Comparison of ENCODE assay signal across 21 cellular contexts in the genomic region with DNA sequence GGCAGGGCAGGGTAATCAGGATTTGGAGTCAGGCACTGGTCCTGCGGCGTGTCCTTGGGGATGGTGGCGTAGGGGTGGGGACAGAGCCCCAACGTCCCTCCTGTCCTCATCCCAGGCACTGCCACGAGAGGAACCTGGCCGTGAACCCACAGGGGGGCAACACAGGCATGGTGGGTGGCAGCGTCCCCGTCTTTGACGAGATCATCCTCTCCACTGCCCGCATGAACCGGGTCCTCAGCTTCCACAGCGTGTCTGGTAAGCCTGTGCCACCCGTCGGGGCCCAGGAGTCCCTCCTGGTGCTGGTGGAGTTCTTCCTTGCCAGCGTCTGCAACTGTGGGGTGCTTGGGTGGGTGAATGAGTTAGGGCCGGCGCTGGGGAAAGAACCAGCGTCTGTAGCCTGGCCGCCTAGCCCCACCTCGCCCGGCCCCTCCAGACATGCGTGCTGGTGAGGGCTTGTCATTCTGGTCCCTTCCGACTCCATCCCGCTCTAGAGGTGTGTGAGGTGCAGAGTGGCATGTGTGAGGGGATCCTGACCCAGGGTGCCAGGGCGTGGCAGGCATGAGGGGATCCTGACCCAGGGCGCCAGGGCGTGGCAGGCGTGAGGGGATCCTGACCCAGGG. TPM values are rescaled to one million over a fixed set of nuclear protein-coding genes. Genes with fewer than 3 reads are reported as not detected.
DNase-seq lines count a peak whose midpoint lies in the region; ATAC-seq, FAIRE-seq and TF ChIP-seq lines count a peak whose summit lies in the region.
"Had no signal": no experiment of that assay in that cellular context is flagged by ENCODE, and none has a peak within 500 bp of the region (broad histone marks: within the 10 kb centered on the region; RNA-seq: fewer than 3 reads in every experiment).

No MANE protein-coding gene starts in this region.

- H2AFZ ChIP-seq in HepG2 (ENCODE audit: low read length) = no peak overlapping the region
- H2AFZ ChIP-seq: GM23338 had no signal

- H3K9ac ChIP-seq in HepG2 (ENCODE audit: insufficient read depth, low read depth, low read length) = no peak overlapping the region

- H3K27ac ChIP-seq in HepG2 (ENCODE audit: extremely low read length, insufficient read depth, low read length) = no peak overlapping the region
- no peak overlapping the region for H3K27ac ChIP-seq in right lobe of liver
- H3K27ac ChIP-seq: C4-2B had no signal

- H3K4me3 Mint-ChIP-seq in T-helper 17 cell (no peak overlapping the region), osteocyte (ENCODE audit: unreplicated experiment) (no peak overlapping the region)
- H3K4me3 Mint-ChIP-seq: CD4-positive, alpha-beta memory T cell; GM23338; HFFc6 had no signal

- TF ChIP-seq EP300 in HepG2 (IDR thresholded peaks at IDR 0.05; ENCODE audit: low read depth in 2 of 2, low read length in 2 of 2) (no peak), HepG2 (CRISPR knock-in tag; IDR thresholded peaks at IDR 0.05; ENCODE audit: borderline replicate concordance) (no peak)

- POLR2A ChIA-PET in HepG2 (lab: Yijun Ruan, JAX) = interaction anchor here (0.7 kb wide), 1 partner anchor 67 kb away, joined by 3 read pairs; a partner anchor contains a TSS

- no peaks in the 10 kb centered on the region; a peak in 1 of 5 replicates for H3K27me3 ChIP-seq in HepG2 (ENCODE audit: control insufficient read depth in 1 of 2, insufficient read depth in 2 of 2, low read length in 2 of 2)
- H3K27me3 ChIP-seq in right lobe of liver = no peaks in the 10 kb centered on the region

- H3K36me3 Mint-ChIP-seq in T-helper 17 cell (ENCODE audit: low read depth) (peaks cover 8% of the 10 kb centered on the region), osteocyte (ENCODE audit: unreplicated experiment) (peaks cover 28% of the 10 kb centered on the region)

- H3K4me1 Mint-ChIP-seq in T-helper 17 cell = peaks cover 19% of the 10 kb centered on the region
- H3K4me1 Mint-ChIP-seq in osteocyte (ENCODE audit: unreplicated experiment) = peaks cover 6% of the 10 kb centered on the region
- H3K4me1 Mint-ChIP-seq: GM23338 had no signal

- H3K4me1 ChIP-seq in HepG2 (ENCODE audit: insufficient read depth, low read length) = peaks cover 27% of the 10 kb centered on the region
- peaks cover 0 to 23% (median under 1%) of the 10 kb centered on the region in 4 donors for H3K4me1 ChIP-seq in right lobe of liver

- ATAC-seq in HepG2 = no peak
- ATAC-seq in right lobe of liver = no peak
- ATAC-seq in T-helper 17 cell = no peak
- ATAC-seq in GM19455 (IDR thresholded peaks at IDR 0.05; ENCODE audit: unreplicated experiment) = no peak
- ATAC-seq: GM23338 had no signal

- FAIRE-seq in HepG2 (lab: Jason Lieb, UNC) = no peak
- FAIRE-seq: GM12892, GM18507, H54 had no signal

- H3K27ac Mint-ChIP-seq in T-helper 17 cell (peak overlapping the region; percentile 4), osteocyte (ENCODE audit: unreplicated experiment) (no peak overlapping the region)
- H3K27ac Mint-ChIP-seq: CD4-positive, alpha-beta memory T cell; GM23338; HFFc6 had no signal

- H4K20me1 ChIP-seq in HepG2 (ENCODE audit: insufficient read depth, low read length) = no peaks in the 10 kb centered on the region

- H3K9me3 ChIP-seq in HepG2 (ENCODE audit: low read length) (no peaks in the 10 kb centered on the region), right lobe of liver (no peaks in the 10 kb centered on the region), T-helper 17 cell (ENCODE audit: control insufficient read depth, low read length, poor library complexity, severe bottlenecking) (no peaks in the 10 kb centered on the region)

- TF ChIP-seq CTCF in HepG2 (CRISPR knock-in tag; IDR thresholded peaks at IDR 0.05) = no peak
- no peak for TF ChIP-seq CTCF in right lobe of liver (IDR thresholded peaks at IDR 0.05)
- TF ChIP-seq CTCF in osteocyte (IDR thresholded peaks at IDR 0.05) = no peak

- DNase-seq in HepG2 (ENCODE audit: low spot score) = no peak
- DNase-seq in right lobe of liver = no peak
- no peak for DNase-seq in T-helper 17 cell
- peak; percentile 80 for DNase-seq in osteocyte (ENCODE audit: extremely low spot score, unreplicated experiment)
- DNase-seq in NCI-H2171 treated with DMSO at 0.1 percent for 48 hours (lab: John Stamatoyannopoulos, UW) = no peak
- no peak for DNase-seq in stimulated activated CD4-positive, alpha-beta T cell treated with anti-CD3 and anti-CD28 coated beads, Interleukin-12 subunit alpha, Interleukin-12 subunit beta, amount 100 ng/mL, for 4 hours
- DNase-seq: 8988T, DMS153, DMS79, GDM1, HCEC 1CT, HFFc6 had no signal

- no peak overlapping the region for H3K4me2 ChIP-seq in HepG2 (ENCODE audit: low read depth, low read length)
- H3K4me2 ChIP-seq: GM23338 had no signal

- H3K4me3 ChIP-seq in HepG2 (replicated peaks in 1 of 3; ENCODE audit: insufficient read depth in 1 of 3, low read depth in 2 of 3, low read length in 3 of 3) (no peak overlapping the region), right lobe of liver (no peak overlapping the region)
- H3K4me3 ChIP-seq: GM23338 had no signal

- H3K36me3 ChIP-seq in HepG2 (replicated peaks in 1 of 2; ENCODE audit: control insufficient read depth in 1 of 2, insufficient read depth in 2 of 2, low read length in 2 of 2) = peaks cover 10 to 30% of the 10 kb centered on the region in 2 experiments; a peak in 4 of 5 replicates
- H3K36me3 ChIP-seq in right lobe of liver = peaks cover 0 to 17% (median 0%) of the 10 kb centered on the region in 4 donors

- in situ Hi-C loops in HepG2 (cut with HindIII; ENCODE audit: extremely low pct_ligation_motif_present, low pct_unique_long_range_greater_than_20kb) = no loop called here

- CTCF ChIA-PET in HepG2 (lab: Yijun Ruan, JAX; ENCODE audit: low intra/inter-chr PET ratio, low total read pairs) = no interaction called here

- H3K27me3 Mint-ChIP-seq in T-helper 17 cell (no peaks in the 10 kb centered on the region), osteocyte (ENCODE audit: unreplicated experiment) (no peaks in the 10 kb centered on the region)
- H3K27me3 Mint-ChIP-seq: CD4-positive, alpha-beta memory T cell had no signal

- no peak for TF ChIP-seq RAD21 in HepG2 (CRISPR knock-in tag; IDR thresholded peaks at IDR 0.05)

- H3K9me3 Mint-ChIP-seq in osteocyte (ENCODE audit: unreplicated experiment) = peaks cover 8% of the 10 kb centered on the region
- H3K9me3 Mint-ChIP-seq: GM23338 had no signal

- no peaks in the 10 kb centered on the region for H3K79me2 ChIP-seq in HepG2 (ENCODE audit: insufficient read depth, low read length)

- WGBS in HepG2 (ENCODE audit: low lambda C conversion rate) = 96% methylated on average over 26 of the region's 28 CpGs
- WGBS in right lobe of liver (ENCODE audit: insufficient coverage, low coverage, low lambda C conversion rate, missing lambda C conversion rate) = 80% methylated on average over 1 of the region's 28 CpGs

- BruUV-seq in HepG2 (replicated peaks; lab: Mats Ljungman, UMichigan) = no TSS peak

- intact Hi-C loops in HepG2 (cut with micrococcal nuclease; ENCODE audit: unreplicated experiment) = no loop called here
- intact Hi-C loops in right lobe of liver (cut with DNase I) = no loop called here

- TF ChIP-seq POLR2A in HepG2 (IDR thresholded peaks at IDR 0.05; ENCODE audit: insufficient read depth in 1 of 2, low read depth in 2 of 2, low read length in 2 of 2) (no peak), right lobe of liver (IDR thresholded peaks at IDR 0.05) (no peak)

RNA-seq across cellular contexts. Expression of a gene that starts 8.0 kb away (rescaled TPM):
- total RNA-seq in HepG2 (2016; rRNA removed; fragmentation: Illumina TruSeq; extraction: Trizol) (10.2 and 20.3 TPM in 2 replicates), right lobe of liver (10 to 100 TPM; 18.9 to 38.6 (median 25.9) TPM), T-helper 17 cell (10 to 100 TPM; 28.0 to 32.6 TPM), osteocyte (32.5 and 36.8 TPM in 2 replicates)
- total RNA-seq in HepG2 (2016; cell fraction: cytosol; rRNA removed; fragmentation: Illumina TruSeq; extraction: Trizol; ENCODE audit: low read depth) = 5.4 and 6.4 TPM in 2 replicates
- 9.1 and 22.3 TPM in 2 replicates for total RNA-seq in HepG2 (2016; cell fraction: insoluble cytoplasmic fraction; rRNA removed; fragmentation: Illumina TruSeq; extraction: Trizol)
- 6.5 and 7.3 TPM in 2 replicates for total RNA-seq in HepG2 (2016; cell fraction: membrane; rRNA removed; fragmentation: Illumina TruSeq; extraction: Trizol)
- total RNA-seq in HepG2 (2016; cell fraction: nucleus; rRNA removed; fragmentation: Illumina TruSeq; extraction: Trizol) = 18.0 and 21.4 TPM in 2 replicates
- polyA plus RNA-seq in HepG2 (2011; rRNA removed) = 19.2 and 20.5 TPM in 2 replicates
- 6.4 and 12.2 TPM in 2 replicates for polyA plus RNA-seq in HepG2 (2011; cell fraction: cytosol; rRNA removed)
- polyA plus RNA-seq in HepG2 (2011; cell fraction: nucleus; rRNA removed) = 166 and 260 TPM in 2 replicates
- 16.1 and 26.4 TPM in 2 replicates for polyA plus RNA-seq in HepG2 (2012)
- polyA plus RNA-seq in HepG2 (2016; cell fraction: cytosol; fragmentation: Illumina TruSeq; extraction: Trizol; ENCODE audit: low read depth) = 1.4 and 1.5 TPM in 2 replicates
- 7.6 and 10.2 TPM in 2 replicates for polyA plus RNA-seq in HepG2 (2016; cell fraction: insoluble cytoplasmic fraction; fragmentation: Illumina TruSeq; extraction: Trizol; ENCODE audit: low read depth)
- 3.0 and 3.4 TPM in 2 replicates for polyA plus RNA-seq in HepG2 (2016; cell fraction: membrane; fragmentation: Illumina TruSeq; extraction: Trizol; ENCODE audit: low read depth)
- 52.5 and 55.5 TPM in 2 replicates for polyA plus RNA-seq in HepG2 (2016; cell fraction: nucleus; fragmentation: Illumina TruSeq; extraction: Trizol; ENCODE audit: insufficient read depth, low read depth)
- 12.2 and 16.0 TPM in 2 replicates for polyA minus RNA-seq in HepG2 (2011; rRNA and poly(A)+ RNA removed; ENCODE audit: low replicate concordance)
- polyA minus RNA-seq in HepG2 (2011; cell fraction: cytosol; rRNA and poly(A)+ RNA removed) = 6.7 and 8.6 TPM in 2 replicates
- polyA minus RNA-seq in HepG2 (2011; cell fraction: nucleus; rRNA and poly(A)+ RNA removed) = 21.5 and 26.5 TPM in 2 replicates

RNA-seq across cellular contexts. Expression of a gene that starts 34.2 kb away (rescaled TPM):
- 0.20 and 0.72 TPM in 2 replicates for total RNA-seq in HepG2 (2016; rRNA removed; fragmentation: Illumina TruSeq; extraction: Trizol)
- 0.30 TPM in 1 of 2 replicates, not detected in the other for total RNA-seq in HepG2 (2016; cell fraction: cytosol; rRNA removed; fragmentation: Illumina TruSeq; extraction: Trizol; ENCODE audit: low read depth)
- total RNA-seq in HepG2 (2016; cell fraction: insoluble cytoplasmic fraction; rRNA removed; fragmentation: Illumina TruSeq; extraction: Trizol) = 0.32 and 0.36 TPM in 2 replicates
- total RNA-seq in HepG2 (2016; cell fraction: membrane; rRNA removed; fragmentation: Illumina TruSeq; extraction: Trizol) = 0.34 and 0.52 TPM in 2 replicates
- 0.72 and 0.75 TPM in 2 replicates for total RNA-seq in HepG2 (2016; cell fraction: nucleus; rRNA removed; fragmentation: Illumina TruSeq; extraction: Trizol)
- 0.17 and 0.30 TPM in 2 replicates for polyA plus RNA-seq in HepG2 (2011; rRNA removed)
- 0.14 and 0.27 TPM in 2 replicates for polyA plus RNA-seq in HepG2 (2011; cell fraction: cytosol; rRNA removed)
- polyA plus RNA-seq in HepG2 (2011; cell fraction: nucleus; rRNA removed) = 4.0 and 5.9 TPM in 2 replicates
- polyA plus RNA-seq in HepG2 (2012) = 0.87 and 1.1 TPM in 2 replicates
- polyA plus RNA-seq in HepG2 (2016; cell fraction: cytosol; fragmentation: Illumina TruSeq; extraction: Trizol; ENCODE audit: low read depth) = 0.07 TPM in 1 of 2 replicates, not detected in the other
- 0.29 and 0.79 TPM in 2 replicates for polyA plus RNA-seq in HepG2 (2016; cell fraction: insoluble cytoplasmic fraction; fragmentation: Illumina TruSeq; extraction: Trizol; ENCODE audit: low read depth)
- polyA plus RNA-seq in HepG2 (2016; cell fraction: membrane; fragmentation: Illumina TruSeq; extraction: Trizol; ENCODE audit: low read depth) = 0.31 and 0.40 TPM in 2 replicates
- polyA plus RNA-seq in HepG2 (2016; cell fraction: nucleus; fragmentation: Illumina TruSeq; extraction: Trizol; ENCODE audit: insufficient read depth, low read depth) = 2.5 and 3.4 TPM in 2 replicates
- polyA minus RNA-seq in HepG2 (2011; rRNA and poly(A)+ RNA removed; ENCODE audit: low replicate concordance) = 2.6 TPM in 1 of 2 replicates, not detected in the other
- 1.1 and 1.4 TPM in 2 replicates for polyA minus RNA-seq in HepG2 (2011; cell fraction: cytosol; rRNA and poly(A)+ RNA removed)
- polyA minus RNA-seq in HepG2 (2011; cell fraction: nucleus; rRNA and poly(A)+ RNA removed) = 1.9 and 2.1 TPM in 2 replicates
- total RNA-seq in right lobe of liver = under 1 TPM in 3 of 6 experiments, not detected in 3; 0.53 to 0.83 (median 0.70) TPM
- 1 to 10 TPM; 2.2 to 2.4 TPM for total RNA-seq in T-helper 17 cell
- 0.48 TPM in 1 of 2 replicates, not detected in the other for total RNA-seq in osteocyte
- total RNA-seq: Daoy had no signal
- polyA plus RNA-seq: AG04450 had no signal

RNA-seq across cellular contexts. Expression of a gene that starts 40.6 kb away (rescaled TPM):
- total RNA-seq in HepG2 (2016; rRNA removed; fragmentation: Illumina TruSeq; extraction: Trizol) (56.7 and 61.9 TPM in 2 replicates), right lobe of liver (10 to 100 TPM in 5 of 6 experiments, 1 to 10 TPM in 1; 8.2 to 20.3 (median 13.0) TPM), T-helper 17 cell (10 to 100 TPM; 50.2 to 60.8 TPM), osteocyte (29.4 and 32.0 TPM in 2 replicates)
- 33.4 and 40.8 TPM in 2 replicates for total RNA-seq in HepG2 (2016; cell fraction: cytosol; rRNA removed; fragmentation: Illumina TruSeq; extraction: Trizol; ENCODE audit: low read depth)
- 56.8 and 63.9 TPM in 2 replicates for total RNA-seq in HepG2 (2016; cell fraction: insoluble cytoplasmic fraction; rRNA removed; fragmentation: Illumina TruSeq; extraction: Trizol)
- 47.0 and 50.8 TPM in 2 replicates for total RNA-seq in HepG2 (2016; cell fraction: membrane; rRNA removed; fragmentation: Illumina TruSeq; extraction: Trizol)
- 51.6 and 62.1 TPM in 2 replicates for total RNA-seq in HepG2 (2016; cell fraction: nucleus; rRNA removed; fragmentation: Illumina TruSeq; extraction: Trizol)
- 71.9 and 86.9 TPM in 2 replicates for polyA plus RNA-seq in HepG2 (2011; rRNA removed)
- 79.8 and 81.8 TPM in 2 replicates for polyA plus RNA-seq in HepG2 (2011; cell fraction: cytosol; rRNA removed)
- polyA plus RNA-seq in HepG2 (2011; cell fraction: nucleus; rRNA removed) = 137 and 149 TPM in 2 replicates
- 47.2 and 55.2 TPM in 2 replicates for polyA plus RNA-seq in HepG2 (2012)
- polyA plus RNA-seq in HepG2 (2016; cell fraction: cytosol; fragmentation: Illumina TruSeq; extraction: Trizol; ENCODE audit: low read depth) = 25.6 and 28.6 TPM in 2 replicates
- polyA plus RNA-seq in HepG2 (2016; cell fraction: insoluble cytoplasmic fraction; fragmentation: Illumina TruSeq; extraction: Trizol; ENCODE audit: low read depth) = 56.0 and 56.2 TPM in 2 replicates
- polyA plus RNA-seq in HepG2 (2016; cell fraction: membrane; fragmentation: Illumina TruSeq; extraction: Trizol; ENCODE audit: low read depth) = 51.0 and 51.1 TPM in 2 replicates
- 128 and 130 TPM in 2 replicates for polyA plus RNA-seq in HepG2 (2016; cell fraction: nucleus; fragmentation: Illumina TruSeq; extraction: Trizol; ENCODE audit: insufficient read depth, low read depth)
- 31.8 and 64.1 TPM in 2 replicates for polyA minus RNA-seq in HepG2 (2011; rRNA and poly(A)+ RNA removed; ENCODE audit: low replicate concordance)
- polyA minus RNA-seq in HepG2 (2011; cell fraction: cytosol; rRNA and poly(A)+ RNA removed) = 18.9 and 34.5 TPM in 2 replicates
- 55.4 and 70.4 TPM in 2 replicates for polyA minus RNA-seq in HepG2 (2011; cell fraction: nucleus; rRNA and poly(A)+ RNA removed)

RNA-seq across cellular contexts. Expression of a gene that starts 55.8 kb away (rescaled TPM):
- total RNA-seq in HepG2 (2016; rRNA removed; fragmentation: Illumina TruSeq; extraction: Trizol) = 124 and 134 TPM in 2 replicates
- 63.0 and 77.3 TPM in 2 replicates for total RNA-seq in HepG2 (2016; cell fraction: cytosol; rRNA removed; fragmentation: Illumina TruSeq; extraction: Trizol; ENCODE audit: low read depth)
- total RNA-seq in HepG2 (2016; cell fraction: insoluble cytoplasmic fraction; rRNA removed; fragmentation: Illumina TruSeq; extraction: Trizol) = 125 and 130 TPM in 2 replicates
- total RNA-seq in HepG2 (2016; cell fraction: membrane; rRNA removed; fragmentation: Illumina TruSeq; extraction: Trizol) = 99.9 and 116 TPM in 2 replicates
- total RNA-seq in HepG2 (2016; cell fraction: nucleus; rRNA removed; fragmentation: Illumina TruSeq; extraction: Trizol) = 56.0 and 67.3 TPM in 2 replicates
- polyA plus RNA-seq in HepG2 (2011; rRNA removed) = 39.5 and 57.5 TPM in 2 replicates
- polyA plus RNA-seq in HepG2 (2011; cell fraction: cytosol; rRNA removed) = 30.6 and 53.2 TPM in 2 replicates
- 36.9 and 39.6 TPM in 2 replicates for polyA plus RNA-seq in HepG2 (2011; cell fraction: nucleus; rRNA removed)
- polyA plus RNA-seq in HepG2 (2012) = 29.8 and 41.3 TPM in 2 replicates
- polyA plus RNA-seq in HepG2 (2016; cell fraction: cytosol; fragmentation: Illumina TruSeq; extraction: Trizol; ENCODE audit: low read depth) = 57.1 and 73.3 TPM in 2 replicates
- 98.3 and 102 TPM in 2 replicates for polyA plus RNA-seq in HepG2 (2016; cell fraction: insoluble cytoplasmic fraction; fragmentation: Illumina TruSeq; extraction: Trizol; ENCODE audit: low read depth)
- polyA plus RNA-seq in HepG2 (2016; cell fraction: membrane; fragmentation: Illumina TruSeq; extraction: Trizol; ENCODE audit: low read depth) = 74.9 and 82.8 TPM in 2 replicates
- polyA plus RNA-seq in HepG2 (2016; cell fraction: nucleus; fragmentation: Illumina TruSeq; extraction: Trizol; ENCODE audit: insufficient read depth, low read depth) = 101 and 105 TPM in 2 replicates
- 26.4 and 34.1 TPM in 2 replicates for polyA minus RNA-seq in HepG2 (2011; rRNA and poly(A)+ RNA removed; ENCODE audit: low replicate concordance)
- 11.1 and 15.5 TPM in 2 replicates for polyA minus RNA-seq in HepG2 (2011; cell fraction: cytosol; rRNA and poly(A)+ RNA removed)
- polyA minus RNA-seq in HepG2 (2011; cell fraction: nucleus; rRNA and poly(A)+ RNA removed) = 13.2 and 17.9 TPM in 2 replicates
- 10 to 100 TPM in 5 of 6 experiments, 1 to 10 TPM in 1; 9.9 to 21.5 (median 10.4) TPM for total RNA-seq in right lobe of liver
- total RNA-seq in T-helper 17 cell = 10 to 100 TPM; 11.9 TPM
- 26.3 and 28.8 TPM in 2 replicates for total RNA-seq in osteocyte
